ENCODE assay signal across 8 cellular contexts in genomic region chr16:68528686-68529379, GRCh38. TPM values are rescaled to one million over a fixed set of nuclear protein-coding genes. Genes with fewer than 3 reads are reported as not detected.
DNase-seq lines count a peak whose midpoint lies in the region; ATAC-seq, FAIRE-seq and TF ChIP-seq lines count a peak whose summit lies in the region.

No MANE protein-coding gene starts in this region.

- peaks cover 10% of the 10 kb centered on the region for H3K36me3 Mint-ChIP-seq in T-cell
- peaks cover 10% of the 10 kb centered on the region for H3K36me3 Mint-ChIP-seq in activated naive CD8-positive, alpha-beta T cell treated with anti-CD3 and anti-CD28 coated beads, Interleukin-2, amount 50 U/mL, for 24 hours (ENCODE audit: low read depth)

- H3K4me3 Mint-ChIP-seq in T-cell: peak overlapping the region; percentile 68 to 87 (median 73)
- peak overlapping the region; percentile 59 for H3K4me3 Mint-ChIP-seq in activated naive CD8-positive, alpha-beta T cell treated with anti-CD3 and anti-CD28 coated beads, Interleukin-2, amount 50 U/mL, for 24 hours

- H3K36me3 ChIP-seq in left ventricle myocardium inferior: no peaks in the 10 kb centered on the region

- FAIRE-seq in G401.6 (lab: Jason Lieb, UNC): peak; percentile 58

- peaks cover 6% of the 10 kb centered on the region for H3K9me3 ChIP-seq in left ventricle myocardium inferior (replicated peaks)

- H3K27me3 Mint-ChIP-seq in T-cell: no peaks in the 10 kb centered on the region
- no peaks in the 10 kb centered on the region for H3K27me3 Mint-ChIP-seq in activated naive CD8-positive, alpha-beta T cell treated with anti-CD3 and anti-CD28 coated beads, Interleukin-2, amount 50 U/mL, for 24 hours

- TF ChIP-seq CTCF in left ventricle myocardium inferior (IDR thresholded peaks at IDR 0.05; ENCODE audit: borderline replicate concordance): peak; percentile 96
- peak; percentile 86 for TF ChIP-seq CTCF in retinal pigment epithelial cell (conservative IDR thresholded peaks at IDR 0.05; ENCODE audit: low read depth, low read length)

- H3K4me1 ChIP-seq in left ventricle myocardium inferior: peaks cover 23% of the 10 kb centered on the region

- DNase-seq in NCI-H146 treated with DMSO at 0.1 percent for 48 hours (lab: John Stamatoyannopoulos, UW; ENCODE audit: unreplicated experiment) (peak; percentile 72), T-cell (peak; percentile 76 to 91 (median 86)), left ventricle myocardium inferior (peak; percentile 84), retinal pigment epithelial cell (ENCODE audit: low read depth) (peak; percentile 24)
- peak; percentile 87 for DNase-seq in activated naive CD8-positive, alpha-beta T cell treated with anti-CD3 and anti-CD28 coated beads, Interleukin-2, amount 50 U/mL, for 24 hours

- ATAC-seq in HG02759 (IDR thresholded peaks at IDR 0.05; ENCODE audit: unreplicated experiment) (peak; percentile 71), T-cell (replicated peaks in 1 of 4) (peak; percentile 77 to 87 (median 82)), HG02840 (IDR thresholded peaks at IDR 0.05; ENCODE audit: low FRiP score, unreplicated experiment) (no peak)
- ATAC-seq in activated naive CD8-positive, alpha-beta T cell treated with anti-CD3 and anti-CD28 coated beads, Interleukin-2, amount 50 U/mL, for 24 hours: peak; percentile 82

- no peak overlapping the region for H3K27ac ChIP-seq in left ventricle myocardium inferior (replicated peaks)

- H3K4me1 Mint-ChIP-seq in T-cell: peaks cover 22 to 25% (median 23%) of the 10 kb centered on the region in 3 donors
- peaks cover 17% of the 10 kb centered on the region for H3K4me1 Mint-ChIP-seq in activated naive CD8-positive, alpha-beta T cell treated with anti-CD3 and anti-CD28 coated beads, Interleukin-2, amount 50 U/mL, for 24 hours

- CTCF ChIA-PET in T-cell (lab: Charles Lee): interaction anchor here (0.5 to 4.4 kb wide), 15 partner anchors 8 to 1511 kb away, joined by 3 to 21 read pairs (median 6); partner anchors contain the start of gene ZFP90 (in 1 of the 2)

- H3K4me3 ChIP-seq in left ventricle myocardium inferior (peak overlapping the region; percentile 40), retinal pigment epithelial cell (ENCODE audit: low read length) (peak overlapping the region; percentile 1)

- intact Hi-C loops in left ventricle myocardium inferior (cut with micrococcal nuclease): no loop called here

- H3K27me3 ChIP-seq in left ventricle myocardium inferior (ENCODE audit: low read depth): peaks cover 12% of the 10 kb centered on the region

- H3K9me3 Mint-ChIP-seq in T-cell: peaks cover 0 to 2% (median 0%) of the 10 kb centered on the region in 3 donors
- peaks cover 6% of the 10 kb centered on the region for H3K9me3 Mint-ChIP-seq in activated naive CD8-positive, alpha-beta T cell treated with anti-CD3 and anti-CD28 coated beads, Interleukin-2, amount 50 U/mL, for 24 hours

- H3K27ac Mint-ChIP-seq in T-cell: peak overlapping the region; percentile 41 to 65
- H3K27ac Mint-ChIP-seq in activated naive CD8-positive, alpha-beta T cell treated with anti-CD3 and anti-CD28 coated beads, Interleukin-2, amount 50 U/mL, for 24 hours: peak overlapping the region; percentile 35

- POLR2A ChIA-PET in T-cell (lab: Charles Lee): interaction anchor here in 1 of 2 donors (0.5 to 0.6 kb wide), 2 partner anchors 57 to 659 kb away, joined by 3 read pairs; no protein-coding TSS in a partner anchor

RNA-seq across cellular contexts. Expression of gene ZFP90, which starts 10.3 kb away (rescaled TPM):
- total RNA-seq in T-cell (10 to 100 TPM; 25.9 to 53.6 (median 46.7) TPM), left ventricle myocardium inferior (11.0 TPM)

Comparison
In these comparisons a context has a peak if more than half of its experiments do, and no peak if none do; other contexts are left out.
1. DNase-seq: peak in every context shown above with its lines; median percentile 87 in activated naive CD8-positive, alpha-beta T cell treated with anti-CD3 and anti-CD28 coated beads, Interleukin-2, amount 50 U/mL, for 24 hours; 86 in T-cell; 84 in left ventricle myocardium inferior; 72 in NCI-H146 treated with DMSO at 0.1 percent for 48 hours; 24 in retinal pigment epithelial cell.